In the genomic region with DNA sequence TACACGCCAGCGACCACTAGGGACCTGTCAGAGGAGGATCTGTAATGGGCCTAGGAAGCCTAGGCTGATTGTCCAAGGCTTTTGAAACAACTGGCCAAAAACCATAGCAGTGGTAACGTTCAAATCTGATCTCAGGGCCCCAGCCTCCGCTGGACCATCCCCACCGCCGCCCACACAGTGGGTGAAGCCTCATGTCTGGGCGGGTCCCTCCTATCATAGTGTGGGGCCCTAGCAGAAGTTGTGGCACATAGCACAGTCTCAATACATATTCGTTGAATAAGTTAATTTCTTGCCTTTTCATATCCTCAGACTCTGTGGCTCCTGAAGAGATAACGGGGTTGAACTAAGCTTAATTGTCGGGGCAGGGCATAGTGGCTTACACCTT, we compare ENCODE assay signal across 7 cellular contexts. TPM values are rescaled to one million over a fixed set of nuclear protein-coding genes. Genes with fewer than 3 reads are reported as not detected.
DNase-seq lines count a peak whose midpoint lies in the region; ATAC-seq, FAIRE-seq and TF ChIP-seq lines count a peak whose summit lies in the region.

No MANE protein-coding gene starts in this region.

- peak; percentile 51 to 68 (median 63) for TF ChIP-seq CTCF in nephron (IDR thresholded peaks at IDR 0.05; ENCODE audit: unreplicated experiment in 3 of 3)

- H3K9me3 Mint-ChIP-seq in nephron = peaks cover 3% of the 10 kb centered on the region

- no peaks in the 10 kb centered on the region for H3K36me3 Mint-ChIP-seq in nephron (ENCODE audit: low read depth)

- ATAC-seq in HG02870 (IDR thresholded peaks at IDR 0.05; ENCODE audit: unreplicated experiment) (no peak), GM21619 (IDR thresholded peaks at IDR 0.05; ENCODE audit: unreplicated experiment) (no peak)

- H3K27me3 ChIP-seq in NT2/D1 (ENCODE audit: insufficient read depth, insufficient read length) = peaks cover 27% of the 10 kb centered on the region
- peaks cover 39% of the 10 kb centered on the region for H3K27me3 ChIP-seq in ectodermal cell (ENCODE audit: control insufficient read depth, insufficient read depth, low read length, poor library complexity, severe bottlenecking)

- DNase-seq in GM19239 (ENCODE audit: insufficient read length, low spot score) = no peak
- no peak for DNase-seq in NT2/D1 (ENCODE audit: low read depth, low spot score)
- no peak for DNase-seq in NCI-H146 treated with DMSO at 0.1 percent for 48 hours (lab: John Stamatoyannopoulos, UW; ENCODE audit: unreplicated experiment)

- H3K9me3 ChIP-seq in NT2/D1 (ENCODE audit: insufficient read depth, low read length) = no peaks in the 10 kb centered on the region
- no peaks in the 10 kb centered on the region for H3K9me3 ChIP-seq in ectodermal cell (ENCODE audit: control insufficient read depth, low read length)

- H3K27ac Mint-ChIP-seq in nephron = peak overlapping the region; percentile 73 to 84 (median 74)

- peak; percentile 99 for FAIRE-seq in GM19239 (lab: Jason Lieb, UNC)

- WGBS in ectodermal cell, 2 experiments = 35 to 36% methylated on average over 10 of the region's 10 CpGs

- H3K4me3 ChIP-seq in NT2/D1 (ENCODE audit: insufficient read length, low read depth) (peak overlapping the region; percentile 99), ectodermal cell (ENCODE audit: insufficient read depth, low read depth, low read length) (peak overlapping the region; percentile 95)

- peaks cover 20% of the 10 kb centered on the region for H3K36me3 ChIP-seq in NT2/D1 (ENCODE audit: insufficient read depth, insufficient read length, low read length)
- no peaks in the 10 kb centered on the region for H3K36me3 ChIP-seq in ectodermal cell (ENCODE audit: control insufficient read depth, insufficient read depth, low read length)

- H3K4me1 ChIP-seq in NT2/D1 (ENCODE audit: insufficient read depth, insufficient read length) (peaks cover 19% of the 10 kb centered on the region), ectodermal cell (ENCODE audit: control insufficient read depth, insufficient read depth, low read length) (peaks cover 29% of the 10 kb centered on the region)

- H3K4me1 Mint-ChIP-seq in nephron = peaks cover 15% of the 10 kb centered on the region

- H3K27ac ChIP-seq in ectodermal cell (ENCODE audit: insufficient read depth, low read depth, low read length, poor library complexity, severe bottlenecking) = no peak overlapping the region

- peaks cover 31% of the 10 kb centered on the region for H3K27me3 Mint-ChIP-seq in nephron (ENCODE audit: low read depth)

- peak overlapping the region; percentile 96 for H3K9ac ChIP-seq in NT2/D1 (ENCODE audit: insufficient read length, low read depth)

- peak overlapping the region; percentile 92 to 98 (median 95) for H3K4me3 Mint-ChIP-seq in nephron

RNA-seq across cellular contexts. Expression of a gene that starts 0.8 kb away (rescaled TPM):
- 36.8 TPM for polyA plus RNA-seq in ectodermal cell (2013, experiment 1 of 4)
- polyA plus RNA-seq in ectodermal cell (2013, experiment 2 of 4) = 37.0 TPM
- polyA plus RNA-seq in ectodermal cell (2013, experiment 3 of 4) = 31.4 TPM
- polyA plus RNA-seq in ectodermal cell (2013, experiment 4 of 4) = 40.0 TPM

RNA-seq across cellular contexts. Expression of a gene that starts 5.6 kb away (rescaled TPM):
- polyA plus RNA-seq in ectodermal cell (2013, experiment 1 of 4) = 10.9 TPM
- polyA plus RNA-seq in ectodermal cell (2013, experiment 2 of 4) = 12.4 TPM
- 6.5 TPM for polyA plus RNA-seq in ectodermal cell (2013, experiment 3 of 4)
- 7.7 TPM for polyA plus RNA-seq in ectodermal cell (2013, experiment 4 of 4)

RNA-seq across cellular contexts. Expression of a gene that starts 11.1 kb away (rescaled TPM):
- 24.3 TPM for polyA plus RNA-seq in ectodermal cell (2013, experiment 1 of 4)
- 21.0 TPM for polyA plus RNA-seq in ectodermal cell (2013, experiment 2 of 4)
- polyA plus RNA-seq in ectodermal cell (2013, experiment 3 of 4) = 23.4 TPM
- 29.3 TPM for polyA plus RNA-seq in ectodermal cell (2013, experiment 4 of 4)

RNA-seq across cellular contexts. Expression of a gene that starts 24.1 kb away (rescaled TPM):
- 0.56 TPM for polyA plus RNA-seq in ectodermal cell (2013, experiment 1 of 4)
- not detected for polyA plus RNA-seq in ectodermal cell (2013, experiment 2 of 4)
- 0.21 TPM for polyA plus RNA-seq in ectodermal cell (2013, experiment 3 of 4)
- polyA plus RNA-seq in ectodermal cell (2013, experiment 4 of 4) = 0.20 TPM
